Comparison of ENCODE assay signal across 27 cellular contexts in genomic region chr10:20128796-20129195, GRCh38.
"Had no signal": no experiment of that assay in that cellular context is flagged by ENCODE, and none has a peak within 500 bp of the region (broad histone marks: within the 10 kb centered on the region; RNA-seq: fewer than 3 reads in every experiment).

No MANE protein-coding gene starts in this region.

- ATAC-seq: activated CD8-positive, alpha-beta T cell treated with anti-CD3 and anti-CD28 coated beads, Interleukin-2, amount 10 ng/mL, durations not matched to agents 7 days and 5 days; K562; SK-N-SH treated with all-trans-retinoic acid at 6 μM for 48 hours; WTC11 had no signal

- H3K4me3 ChIP-seq: breast epithelium, K562, PC-9 had no signal

- H3K27me3 ChIP-seq: breast epithelium had no signal

- H3K4me1 Mint-ChIP-seq: activated naive CD4-positive, alpha-beta T cell treated with anti-CD3 and anti-CD28 coated beads, Interleukin-2, amount 50 U/mL, for 24 hours had no signal

- H3K36me3 Mint-ChIP-seq: activated naive CD4-positive, alpha-beta T cell treated with anti-CD3 and anti-CD28 coated beads, Interleukin-2, amount 50 U/mL, for 24 hours had no signal

- H3K4me3 Mint-ChIP-seq: activated CD8-positive, alpha-beta T cell treated with anti-CD3 and anti-CD28 coated beads, Interleukin-2, amount 10 ng/mL, durations not matched to agents 7 days and 5 days; activated naive CD4-positive, alpha-beta T cell treated with anti-CD3 and anti-CD28 coated beads, Interleukin-2, amount 50 U/mL, for 24 hours; WTC11 had no signal

- DNase-seq: activated CD4-positive, alpha-beta T cell treated with anti-CD3 and anti-CD28 coated beads for 48 hours; activated CD4-positive, alpha-beta T cell treated with anti-CD3 and anti-CD28 coated beads, Interleukin-2, amount 50 U/mL, for 4 hours; activated CD4-positive, CD25-positive, alpha-beta regulatory T cell treated with anti-CD3 and anti-CD28 coated beads, Interleukin-2, amount 50 U/mL, for 72 hours; activated CD8-positive, alpha-beta memory T cell treated with anti-CD3 and anti-CD28 coated beads, Interleukin-2, amount 50 U/mL, for 48 hours; activated CD8-positive, alpha-beta T cell treated with anti-CD3 and anti-CD28 coated beads, Interleukin-2, amount 10 ng/mL, durations not matched to agents 7 days and 5 days; activated effector memory CD4-positive, alpha-beta T cell treated with Interleukin-2 at 50 U/mL for 16 hours; activated naive CD4-positive, alpha-beta T cell; activated T-cell treated with anti-CD3 and anti-CD28 coated beads, Interleukin-2, amount 50 U/mL, for 1 hour; aorta; caudate nucleus; Karpas-422; MM.1S; NCI-H1092 treated with DMSO at 0.1 percent for 48 hours; NCI-H1417 treated with DMSO at 0.1 percent for 48 hours; NCI-H1694 treated with DMSO at 0.1 percent for 48 hours; NCI-H2029 treated with DMSO at 0.1 percent for 48 hours; NCI-H345; NCI-H510A; NCI-H526 treated with DMSO at 0.1 percent for 48 hours; NCI-H82; PC-9; SW 1271 had no signal

- H3K36me3 ChIP-seq: breast epithelium had no signal

- H3K27me3 Mint-ChIP-seq: activated naive CD4-positive, alpha-beta T cell treated with anti-CD3 and anti-CD28 coated beads, Interleukin-2, amount 50 U/mL, for 24 hours had no signal

- H3K4me1 ChIP-seq: breast epithelium had no signal

- H3K27ac ChIP-seq: breast epithelium, PC-9 had no signal

- H3K27ac Mint-ChIP-seq: activated CD8-positive, alpha-beta T cell treated with anti-CD3 and anti-CD28 coated beads, Interleukin-2, amount 10 ng/mL, durations not matched to agents 7 days and 5 days; activated naive CD4-positive, alpha-beta T cell treated with anti-CD3 and anti-CD28 coated beads, Interleukin-2, amount 50 U/mL, for 24 hours; WTC11 had no signal
